ENCODE assay signal across 8 cellular contexts in the genomic region with DNA sequence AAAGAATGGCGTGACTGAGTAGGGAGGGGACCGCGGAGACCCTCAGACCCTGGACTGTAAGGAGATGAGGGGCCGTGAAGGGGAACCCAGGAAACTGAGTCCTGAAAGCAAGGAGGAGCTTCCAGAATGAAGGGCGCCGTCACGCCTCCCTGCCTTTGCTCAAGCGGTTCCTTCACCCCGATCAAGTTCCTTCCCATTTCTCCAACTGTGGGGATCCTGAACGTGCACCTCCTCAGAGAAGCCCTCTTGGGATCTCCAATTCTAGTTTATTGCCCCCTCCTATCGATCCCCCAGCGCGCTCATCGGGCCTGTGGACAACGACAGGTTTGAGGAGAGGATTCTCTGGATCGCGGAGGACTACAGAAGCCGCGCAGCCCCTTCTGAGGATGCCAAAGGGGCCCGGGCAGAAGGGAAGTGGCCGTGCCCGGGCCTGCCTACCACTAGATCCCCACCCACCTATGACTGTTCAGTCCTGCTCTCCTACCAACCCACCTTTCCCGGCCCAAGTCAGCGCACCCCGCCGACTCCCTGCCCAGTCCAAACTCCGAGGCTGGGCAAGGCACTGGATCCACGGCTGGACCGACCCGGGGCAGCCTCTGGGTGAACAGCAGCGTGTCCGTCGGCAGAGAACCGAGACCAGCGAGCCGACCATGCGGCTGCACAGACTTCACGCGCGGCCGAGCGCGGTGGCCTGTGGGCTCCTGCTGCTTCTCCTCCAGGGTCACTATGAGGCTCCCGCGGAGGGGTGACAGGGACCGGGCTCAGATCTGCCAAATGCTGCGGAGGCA. TPM values are rescaled to one million over a fixed set of nuclear protein-coding genes. Genes with fewer than 3 reads are reported as not detected.
DNase-seq lines count a peak whose midpoint lies in the region; ATAC-seq, FAIRE-seq and TF ChIP-seq lines count a peak whose summit lies in the region.

No MANE protein-coding gene starts in this region.

- H3K27ac ChIP-seq in A673 (ENCODE audit: low read depth, low read length, poor library complexity, severe bottlenecking), result no peak overlapping the region
- no peak overlapping the region for H3K27ac ChIP-seq in breast epithelium

- TF ChIP-seq CTCF in A673 (conservative IDR thresholded peaks at IDR 0.05; ENCODE audit: low read depth, low read length) (no peak), breast epithelium (IDR thresholded peaks at IDR 0.05) (no peak)

- H3K4me3 ChIP-seq in A673 (ENCODE audit: low read depth, low read length, poor library complexity, severe bottlenecking) (peak overlapping the region; percentile 52), breast epithelium (peak overlapping the region; percentile 44 to 76 (median 58))

- H3K27me3 ChIP-seq in A673 (replicated peaks; ENCODE audit: insufficient read depth, low read depth, low read length, poor library complexity) (no peaks in the 10 kb centered on the region), breast epithelium (peaks cover 0 to 8% of the 10 kb centered on the region in 2 donors)

- intact Hi-C loops in A673 (cut with micrococcal nuclease; ENCODE audit: unreplicated experiment) (loop anchor here (5.0 kb wide), 1 partner anchor 51 kb away; no protein-coding TSS in a partner anchor), breast epithelium (cut with DNase I; ENCODE audit: low total_unique reads) (no loop called here)

- CTCF ChIA-PET in A673 (lab: Charles Lee), result no interaction called here

- peak; percentile 69 for FAIRE-seq in HTR-8/SVneo (lab: Jason Lieb, UNC)

- DNase-seq in A673 (ENCODE audit: low spot score) (no peak), HTR-8/SVneo (ENCODE audit: insufficient read length, low spot score) (no peak), breast epithelium (ENCODE audit: low spot score in 2 of 2) (no peak), medulla oblongata (ENCODE audit: extremely low spot score) (peak; percentile 18), dermis blood vessel endothelial cell (no peak), NCI-H2107 (lab: John Stamatoyannopoulos, UW) (no peak)

- peaks cover 3% of the 10 kb centered on the region for H3K36me3 ChIP-seq in A673 (ENCODE audit: insufficient read depth, low read length, poor library complexity, severe bottlenecking)
- H3K36me3 ChIP-seq in breast epithelium, result no peaks in the 10 kb centered on the region

- no peak for TF ChIP-seq POLR2A in breast epithelium (IDR thresholded peaks at IDR 0.05)

- H3K4me1 ChIP-seq in A673 (ENCODE audit: insufficient read depth, low read length, poor library complexity, severe bottlenecking), result no peaks in the 10 kb centered on the region
- no peaks in the 10 kb centered on the region for H3K4me1 ChIP-seq in breast epithelium

- peaks cover 7% of the 10 kb centered on the region for H3K9me3 ChIP-seq in A673 (ENCODE audit: low read depth, low read length, poor library complexity, severe bottlenecking)
- no peaks in the 10 kb centered on the region for H3K9me3 ChIP-seq in breast epithelium

- no TSS peak for BruUV-seq in A673 (replicated peaks; lab: Mats Ljungman, UMichigan)

- ATAC-seq in GM18873 (IDR thresholded peaks at IDR 0.05; ENCODE audit: low FRiP score, unreplicated experiment) (no peak), GM19395 (IDR thresholded peaks at IDR 0.05; ENCODE audit: unreplicated experiment) (no peak)

- POLR2A ChIA-PET in A673 (lab: Charles Lee; ENCODE audit: low non-redundant PET), result no interaction called here

RNA-seq across cellular contexts. Expression of a gene that starts 12.8 kb away (rescaled TPM):
- total RNA-seq in A673 (2021) (3.0 and 3.9 TPM in 2 replicates), breast epithelium (1 to 10 TPM in 2 of 3 donors, under 1 TPM in 1; 0.29 to 5.9 (median 2.1) TPM), dermis blood vessel endothelial cell (not detected in 2 replicates)

RNA-seq across cellular contexts. Expression of a gene that starts 12.9 kb away (rescaled TPM):
- total RNA-seq in A673 (2021) (37.6 and 39.8 TPM in 2 replicates), breast epithelium (10 to 100 TPM; 25.9 to 33.1 (median 31.9) TPM), dermis blood vessel endothelial cell (14.1 and 21.2 TPM in 2 replicates)

RNA-seq across cellular contexts. Expression of a gene that starts 14.0 kb away (rescaled TPM):
- total RNA-seq in A673 (2021) (97.4 and 108 TPM in 2 replicates), breast epithelium (10 to 100 TPM; 45.7 to 77.3 (median 65.4) TPM), dermis blood vessel endothelial cell (117 and 188 TPM in 2 replicates)

RNA-seq across cellular contexts. Expression of a gene that starts 22.9 kb away (rescaled TPM):
- total RNA-seq in A673 (2021) (0.19 and 0.28 TPM in 2 replicates), breast epithelium (10 to 100 TPM in 1 of 3 donors, 1 to 10 TPM in 2; 7.7 to 11.1 (median 8.0) TPM), dermis blood vessel endothelial cell (0.84 and 1.9 TPM in 2 replicates)

RNA-seq across cellular contexts. Expression of a gene that starts 29.5 kb away (rescaled TPM):
- total RNA-seq in A673 (2021) (not detected in 2 replicates), breast epithelium (not detected), dermis blood vessel endothelial cell (0.65 and 1.2 TPM in 2 replicates)
